In genomic region chr7:73668103-73668937, GRCh38 we compare ENCODE assay signal across 8 cellular contexts. TPM values are rescaled to one million over a fixed set of nuclear protein-coding genes. Genes with fewer than 3 reads are reported as not detected.
DNase-seq lines count a peak whose midpoint lies in the region; ATAC-seq and TF ChIP-seq lines count a peak whose summit lies in the region.

No MANE protein-coding gene starts in this region.

- TF ChIP-seq CTCF in ascending aorta (IDR thresholded peaks at IDR 0.05) (no peak), liver (IDR thresholded peaks at IDR 0.05; ENCODE audit: low read depth, low read length, missing input control) (no peak), upper lobe of left lung (IDR thresholded peaks at IDR 0.05) (no peak)

- peaks cover 4 to 11% of the 10 kb centered on the region in 2 donors for H3K4me1 ChIP-seq in ascending aorta
- H3K4me1 ChIP-seq in liver (ENCODE audit: control insufficient read depth in 4 of 4, insufficient read depth in 4 of 4, low read length in 3 of 4) = peaks cover 8 to 31% (median 17%) of the 10 kb centered on the region in 4 donors
- peaks cover 4 to 22% (median 14%) of the 10 kb centered on the region in 4 donors for H3K4me1 ChIP-seq in upper lobe of left lung

- DNase-seq in activated CD4-positive, alpha-beta T cell treated with anti-CD3 and anti-CD28 coated beads for 36 hours = no peak
- no peak for DNase-seq in activated CD4-positive, alpha-beta T cell treated with anti-CD3 and anti-CD28 coated beads, Interleukin-2, amount 50 U/mL, for 48 hours
- DNase-seq in ascending aorta (ENCODE audit: low spot score in 2 of 2) = no peak
- no peak for DNase-seq in upper lobe of left lung
- DNase-seq in HPDE6-E6E7 (ENCODE audit: extremely low spot score) = no peak
- DNase-seq in NCI-H187 (lab: John Stamatoyannopoulos, UW) = no peak

- POLR2A ChIA-PET in activated CD4-positive, alpha-beta T cell treated with anti-CD3 and anti-CD28 coated beads for 36 hours (lab: Charles Lee) = no interaction called here

- no peak for TF ChIP-seq RAD21 in liver (IDR thresholded peaks at IDR 0.05)

- H3K9me3 Mint-ChIP-seq in activated CD4-positive, alpha-beta T cell treated with anti-CD3 and anti-CD28 coated beads for 36 hours (ENCODE audit: low read depth) = peaks cover under 1% of the 10 kb centered on the region

- no peak for TF ChIP-seq POLR2A in upper lobe of left lung (IDR thresholded peaks at IDR 0.05)

- peak overlapping the region; percentile 54 for H3K4me3 Mint-ChIP-seq in activated CD4-positive, alpha-beta T cell treated with anti-CD3 and anti-CD28 coated beads for 36 hours

- CTCF ChIA-PET in activated CD4-positive, alpha-beta T cell treated with anti-CD3 and anti-CD28 coated beads for 36 hours (lab: Charles Lee) = interaction anchor here (0.5 to 3.8 kb wide), 7 partner anchors 12 to 115 kb away, joined by 3 to 19 read pairs (median 3); no protein-coding TSS in a partner anchor

- intact Hi-C loops in activated CD4-positive, alpha-beta T cell treated with anti-CD3 and anti-CD28 coated beads for 36 hours (cut with DNase I, micrococcal nuclease) = loop anchor here (5.0 kb wide), 3 partner anchors 49 to 174 kb away; partner anchors contain the start of genes METTL27 (in 1 of the 2) and STX1A (in 1 of the 2)
- intact Hi-C loops in ascending aorta (cut with DNase I) = loop anchor here (1.0 to 2.0 kb wide), 2 partner anchors 15 to 52 kb away; partner anchors contain the start of genes BUD23 and DNAJC30

- H3K9me3 ChIP-seq in ascending aorta = peaks cover 0 to under 1% of the 10 kb centered on the region in 2 donors
- H3K9me3 ChIP-seq in liver (ENCODE audit: control insufficient read depth in 4 of 4, low read length in 3 of 4) = no peaks in the 10 kb centered on the region
- H3K9me3 ChIP-seq in upper lobe of left lung = no peaks in the 10 kb centered on the region

- peak overlapping the region in 1 of 2 donors; percentile 7 for H3K9ac ChIP-seq in liver (ENCODE audit: low read depth in 1 of 2, low read length in 2 of 2)

- H3K27ac ChIP-seq in ascending aorta = no peak overlapping the region
- no peak overlapping the region for H3K27ac ChIP-seq in liver (ENCODE audit: low read depth in 1 of 2, low read length in 2 of 2)
- H3K27ac ChIP-seq in upper lobe of left lung = peak overlapping the region in 1 of 4 donors; percentile 55

- H3K27me3 Mint-ChIP-seq in activated CD4-positive, alpha-beta T cell treated with anti-CD3 and anti-CD28 coated beads for 36 hours = peaks cover 36% of the 10 kb centered on the region

- no peak overlapping the region for H3K27ac Mint-ChIP-seq in activated CD4-positive, alpha-beta T cell treated with anti-CD3 and anti-CD28 coated beads for 36 hours

- H3K4me1 Mint-ChIP-seq in activated CD4-positive, alpha-beta T cell treated with anti-CD3 and anti-CD28 coated beads for 36 hours = peaks cover 5% of the 10 kb centered on the region

- WGBS in liver = 5% methylated on average over 54 of the region's 54 CpGs
- 4 to 7% methylated on average over 11 to 31 of the region's 54 CpGs for WGBS in upper lobe of left lung, 2 donors

- ATAC-seq in activated CD4-positive, alpha-beta T cell treated with anti-CD3 and anti-CD28 coated beads for 36 hours = no peak
- ATAC-seq in HG03457 (IDR thresholded peaks at IDR 0.05; ENCODE audit: unreplicated experiment) (peak; percentile 15), upper lobe of left lung (ENCODE audit: low FRiP score in 2 of 2) (no peak)

- H3K4me3 ChIP-seq in ascending aorta = peak overlapping the region; percentile 69 to 77
- peak overlapping the region in 2 of 3 donors; percentile 10 to 83 for H3K4me3 ChIP-seq in liver (ENCODE audit: low read depth in 1 of 3, low read length in 3 of 3)
- H3K4me3 ChIP-seq in upper lobe of left lung = peak overlapping the region; percentile 47 to 72 (median 70)

- H3K36me3 Mint-ChIP-seq in activated CD4-positive, alpha-beta T cell treated with anti-CD3 and anti-CD28 coated beads for 36 hours (ENCODE audit: low read depth) = no peaks in the 10 kb centered on the region

- H3K36me3 ChIP-seq in ascending aorta (no peaks in the 10 kb centered on the region), liver (ENCODE audit: control insufficient read depth in 4 of 4, insufficient read depth in 3 of 4, low read depth in 1 of 4, low read length in 3 of 4) (no peaks in the 10 kb centered on the region), upper lobe of left lung (no peaks in the 10 kb centered on the region)

- no peaks in the 10 kb centered on the region for H3K27me3 ChIP-seq in ascending aorta
- H3K27me3 ChIP-seq in liver (ENCODE audit: control insufficient read depth in 4 of 4, insufficient read depth in 4 of 4, low read length in 3 of 4) = no peaks in the 10 kb centered on the region
- H3K27me3 ChIP-seq in upper lobe of left lung = no peaks in the 10 kb centered on the region

- TF ChIP-seq EP300 in upper lobe of left lung (IDR thresholded peaks at IDR 0.05) = no peak

TF ChIP-seq in liver, 16 proteins besides CTCF, POLR2A, EP300 and RAD21:
- TF ChIP-seq RXRA (IDR thresholded peaks at IDR 0.05) (no peak), HNF4A (conservative IDR thresholded peaks at IDR 0.05) (no peak), REST (IDR thresholded peaks at IDR 0.05) (no peak), ZBTB33 (IDR thresholded peaks at IDR 0.05) (no peak), NR2F2 (IDR thresholded peaks at IDR 0.05) (no peak), JUND (IDR thresholded peaks at IDR 0.05) (no peak), YY1 (IDR thresholded peaks at IDR 0.05) (no peak), GABPA (IDR thresholded peaks at IDR 0.05 in 1 of 2, conservative IDR thresholded peaks at IDR 0.05 in 1 of 2) (no peak)

RNA-seq across cellular contexts. Expression of gene VPS37D, which starts 0.7 kb away (rescaled TPM):
- total RNA-seq in activated CD4-positive, alpha-beta T cell treated with anti-CD3 and anti-CD28 coated beads for 36 hours = under 1 TPM; 0.35 to 0.39 TPM
- total RNA-seq in ascending aorta (1.3 TPM), liver (1 to 10 TPM in 1 of 2 donors, under 1 TPM in 1; 0.98 to 3.3 TPM), upper lobe of left lung (1 to 10 TPM; 1.0 to 4.3 (median 1.5) TPM)
- polyA plus RNA-seq in liver = 1 to 10 TPM in 1 of 2 donors, under 1 TPM in 1; 0.38 to 1.6 TPM

RNA-seq across cellular contexts. Expression of gene DNAJC30, which starts 14.9 kb away (rescaled TPM):
- 1 to 10 TPM; 6.9 to 7.8 TPM for total RNA-seq in activated CD4-positive, alpha-beta T cell treated with anti-CD3 and anti-CD28 coated beads for 36 hours
- total RNA-seq in ascending aorta (16.0 TPM), liver (1 to 10 TPM; 2.1 to 2.3 TPM), upper lobe of left lung (10 to 100 TPM in 4 of 6 donors, 1 to 10 TPM in 2; 6.9 to 13.1 (median 10.3) TPM)
- 1 to 10 TPM; 7.4 to 8.7 TPM for polyA plus RNA-seq in liver

RNA-seq across cellular contexts. Expression of gene BUD23, which starts 15.1 kb away (rescaled TPM):
- total RNA-seq in activated CD4-positive, alpha-beta T cell treated with anti-CD3 and anti-CD28 coated beads for 36 hours = 10 to 100 TPM; 71.4 to 95.5 TPM
- total RNA-seq in ascending aorta (5.6 TPM), liver (10 to 100 TPM; 19.1 to 33.4 TPM), upper lobe of left lung (10 to 100 TPM; 19.9 to 52.3 (median 48.8) TPM)
- 10 to 100 TPM; 42.2 to 52.6 TPM for polyA plus RNA-seq in liver

RNA-seq across cellular contexts. Expression of gene MLXIPL, which starts 44.0 kb away (rescaled TPM):
- not detected for total RNA-seq in activated CD4-positive, alpha-beta T cell treated with anti-CD3 and anti-CD28 coated beads for 36 hours
- total RNA-seq in ascending aorta (297 TPM), liver (100 to 1,000 TPM in 1 of 2 donors, 10 to 100 TPM in 1; 50.3 to 384 TPM), upper lobe of left lung (10 to 100 TPM in 5 of 6 donors, 1 to 10 TPM in 1; 8.1 to 39.8 (median 14.4) TPM)
- 100 to 1,000 TPM; 148 to 316 TPM for polyA plus RNA-seq in liver

RNA-seq across cellular contexts. Expression of gene STX1A, which starts 51.1 kb away (rescaled TPM):
- 10 to 100 TPM; 16.6 to 16.8 TPM for total RNA-seq in activated CD4-positive, alpha-beta T cell treated with anti-CD3 and anti-CD28 coated beads for 36 hours
- total RNA-seq in ascending aorta (13.1 TPM), liver (1 to 10 TPM in 1 of 2 donors, under 1 TPM in 1; 0.79 to 1.9 TPM), upper lobe of left lung (10 to 100 TPM in 2 of 6 donors, 1 to 10 TPM in 4; 4.1 to 16.9 (median 5.9) TPM)
- polyA plus RNA-seq in liver = 1 to 10 TPM in 1 of 2 donors, under 1 TPM in 1; 0.49 to 1.4 TPM
